ENCODE assay signal across 36 cellular contexts in the genomic region with DNA sequence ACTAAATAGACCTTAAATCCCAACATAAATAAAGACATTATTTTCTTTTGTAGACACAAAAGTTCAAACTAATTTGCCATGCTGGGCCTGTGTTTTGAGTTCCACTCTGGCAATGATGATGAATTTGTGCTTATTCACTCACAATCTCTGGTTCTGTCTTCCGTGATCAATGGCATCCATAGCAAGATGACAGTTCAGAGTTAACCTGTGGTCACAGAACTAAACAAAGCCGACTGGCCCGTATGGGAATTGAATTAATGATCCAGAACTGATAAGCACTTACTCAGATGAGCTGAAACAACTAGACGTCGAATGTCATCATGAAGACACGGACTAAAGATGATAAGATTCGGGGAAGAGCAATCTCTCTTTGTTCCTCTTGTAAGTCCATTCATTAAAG.
"Had no signal": no experiment of that assay in that cellular context is flagged by ENCODE, and none has a peak within 500 bp of the region (broad histone marks: within the 10 kb centered on the region; RNA-seq: fewer than 3 reads in every experiment).

No MANE protein-coding gene starts in this region.

- H3K4me1 Mint-ChIP-seq: activated CD4-positive, alpha-beta memory T cell treated with anti-CD3 and anti-CD28 coated beads, Interleukin-2, amount 10 ng/mL, durations not matched to agents 7 days and 5 days; activated CD4-positive, alpha-beta T cell treated with anti-CD3 and anti-CD28 coated beads for 36 hours; activated CD4-positive, alpha-beta T cell treated with anti-CD3 and anti-CD28 coated beads, Interleukin-2, amount 10 ng/mL, durations not matched to agents 7 days and 5 days; activated CD8-positive, alpha-beta memory T cell treated with anti-CD3 and anti-CD28 coated beads, Interleukin-2, amount 10 ng/mL, durations not matched to agents 7 days and 5 days; activated naive CD8-positive, alpha-beta T cell treated with anti-CD3 and anti-CD28 coated beads for 36 hours; central memory CD8-positive, alpha-beta T cell; WTC11 had no signal

- FAIRE-seq: bronchial epithelial cell had no signal

- H3K27ac Mint-ChIP-seq: activated CD4-positive, alpha-beta memory T cell treated with anti-CD3 and anti-CD28 coated beads, Interleukin-2, amount 10 ng/mL, durations not matched to agents 7 days and 5 days; activated CD4-positive, alpha-beta T cell treated with anti-CD3 and anti-CD28 coated beads for 36 hours; activated CD4-positive, alpha-beta T cell treated with anti-CD3 and anti-CD28 coated beads, Interleukin-2, amount 10 ng/mL, durations not matched to agents 7 days and 5 days; activated CD8-positive, alpha-beta memory T cell treated with anti-CD3 and anti-CD28 coated beads, Interleukin-2, amount 10 ng/mL, durations not matched to agents 7 days and 5 days; activated CD8-positive, alpha-beta T cell treated with anti-CD3 and anti-CD28 coated beads, Interleukin-2, amount 10 ng/mL, durations not matched to agents 7 days and 5 days; activated naive CD4-positive, alpha-beta T cell treated with anti-CD3 and anti-CD28 coated beads for 36 hours; activated naive CD4-positive, alpha-beta T cell treated with anti-CD3 and anti-CD28 coated beads, Interleukin-2, amount 50 U/mL, for 72 hours; activated naive CD8-positive, alpha-beta T cell treated with anti-CD3 and anti-CD28 coated beads for 36 hours; activated T-cell treated with anti-CD3 and anti-CD28 coated beads, Interleukin-2, amount 50 U/mL, for 24 hours; activated T-helper 2 cell treated with anti-CD3 and anti-CD28 coated beads, Interferon-gamma antibody, Interleukin-2, Interleukin-4, amounts not matched to agents 10 μg/mL and 5 μg/mL and 100 μg/mL, durations not matched to agents 14 hours and 24 hours and 36 hours; T-helper 1 cell treated with Interleukin-12 subunit alpha and Interleukin-12 subunit beta and Interleukin-4 antibody, amounts not matched to agents 30 μg/mL and 1 μg/mL, for 36 hours; T-helper 2 cell treated with Interferon-gamma antibody and Interleukin-4, amounts not matched to agents 5 μg/mL and 100 μg/mL, for 36 hours; WTC11 had no signal

- H3K27me3 Mint-ChIP-seq: activated CD4-positive, alpha-beta T cell treated with anti-CD3 and anti-CD28 coated beads for 36 hours; activated CD4-positive, alpha-beta T cell treated with anti-CD3 and anti-CD28 coated beads, Interleukin-2, amount 10 ng/mL, durations not matched to agents 7 days and 5 days; activated CD8-positive, alpha-beta memory T cell treated with anti-CD3 and anti-CD28 coated beads, Interleukin-2, amount 10 ng/mL, durations not matched to agents 7 days and 5 days; activated naive CD8-positive, alpha-beta T cell treated with anti-CD3 and anti-CD28 coated beads for 36 hours; activated T-cell treated with anti-CD3 and anti-CD28 coated beads, Interleukin-2, amount 50 U/mL, for 24 hours; brain; central memory CD8-positive, alpha-beta T cell had no signal

- H3K9me3 ChIP-seq: adrenal gland had no signal

- H3K4me1 ChIP-seq: adrenal gland had no signal

- H3K4me3 Mint-ChIP-seq: activated CD4-positive, alpha-beta memory T cell treated with anti-CD3 and anti-CD28 coated beads, Interleukin-2, amount 10 ng/mL, durations not matched to agents 7 days and 5 days; activated CD4-positive, alpha-beta T cell treated with anti-CD3 and anti-CD28 coated beads for 36 hours; activated CD4-positive, alpha-beta T cell treated with anti-CD3 and anti-CD28 coated beads, Interleukin-2, amount 10 ng/mL, durations not matched to agents 7 days and 5 days; activated CD8-positive, alpha-beta memory T cell treated with anti-CD3 and anti-CD28 coated beads, Interleukin-2, amount 10 ng/mL, durations not matched to agents 7 days and 5 days; activated CD8-positive, alpha-beta T cell treated with anti-CD3 and anti-CD28 coated beads, Interleukin-2, amount 10 ng/mL, durations not matched to agents 7 days and 5 days; activated naive CD4-positive, alpha-beta T cell treated with anti-CD3 and anti-CD28 coated beads for 36 hours; activated naive CD8-positive, alpha-beta T cell treated with anti-CD3 and anti-CD28 coated beads for 36 hours; activated T-cell treated with anti-CD3 and anti-CD28 coated beads, Interleukin-2, amount 50 U/mL, for 24 hours; brain; central memory CD8-positive, alpha-beta T cell; T-helper 1 cell treated with Interleukin-12 subunit alpha and Interleukin-12 subunit beta and Interleukin-4 antibody, amounts not matched to agents 30 μg/mL and 1 μg/mL, for 36 hours; T-helper 2 cell treated with Interferon-gamma antibody and Interleukin-4, amounts not matched to agents 5 μg/mL and 100 μg/mL, for 36 hours; WTC11 had no signal

- H3K36me3 Mint-ChIP-seq: activated CD8-positive, alpha-beta memory T cell treated with anti-CD3 and anti-CD28 coated beads, Interleukin-2, amount 10 ng/mL, durations not matched to agents 7 days and 5 days; activated naive CD4-positive, alpha-beta T cell treated with anti-CD3 and anti-CD28 coated beads, Interleukin-2, amount 50 U/mL, for 72 hours; activated naive CD8-positive, alpha-beta T cell treated with anti-CD3 and anti-CD28 coated beads for 36 hours; brain; WTC11 had no signal

- H3K36me3 ChIP-seq: adrenal gland, cardiac muscle cell, WERI-Rb-1 had no signal

- H3K4me3 ChIP-seq: adrenal gland, cardiac muscle cell had no signal

- H3K27me3 ChIP-seq: adrenal gland, cardiac muscle cell had no signal

- ATAC-seq: activated CD4-positive, alpha-beta T cell treated with anti-CD3 and anti-CD28 coated beads for 36 hours; activated CD4-positive, CD25-positive, alpha-beta regulatory T cell treated with anti-CD3 and anti-CD28 coated beads, Interleukin-2, amount 50 U/mL, for 24 hours; activated CD8-positive, alpha-beta memory T cell treated with anti-CD3 and anti-CD28 coated beads, Interleukin-2, amount 10 ng/mL, durations not matched to agents 7 days and 5 days; activated CD8-positive, alpha-beta T cell treated with anti-CD3 and anti-CD28 coated beads, Interleukin-2, amount 10 ng/mL, durations not matched to agents 7 days and 5 days; activated naive CD4-positive, alpha-beta T cell treated with anti-CD3 and anti-CD28 coated beads, Interleukin-2, amount 50 U/mL, for 72 hours; WTC11 had no signal

- DNase-seq: activated CD4-positive, alpha-beta memory T cell treated with anti-CD3 and anti-CD28 coated beads, Interleukin-2, amount 10 ng/mL, durations not matched to agents 7 days and 5 days; activated CD4-positive, alpha-beta T cell treated with anti-CD3 and anti-CD28 coated beads for 1 hour; activated CD4-positive, alpha-beta T cell treated with anti-CD3 and anti-CD28 coated beads for 36 hours; activated CD4-positive, alpha-beta T cell treated with anti-CD3 and anti-CD28 coated beads for 48 hours; activated CD4-positive, alpha-beta T cell treated with anti-CD3 and anti-CD28 coated beads, Interleukin-2, amount 10 ng/mL, durations not matched to agents 7 days and 5 days; activated CD4-positive, alpha-beta T cell treated with anti-CD3 and anti-CD28 coated beads, Interleukin-2, amount 50 U/mL, for 48 hours; activated CD4-positive, CD25-positive, alpha-beta regulatory T cell; activated CD8-positive, alpha-beta memory T cell treated with anti-CD3 and anti-CD28 coated beads for 24 hours; activated CD8-positive, alpha-beta memory T cell treated with anti-CD3 and anti-CD28 coated beads, Interleukin-2, amount 10 ng/mL, durations not matched to agents 7 days and 5 days; activated CD8-positive, alpha-beta memory T cell treated with anti-CD3 and anti-CD28 coated beads, Interleukin-2, amount 50 U/mL, for 48 hours; activated CD8-positive, alpha-beta T cell treated with anti-CD3 and anti-CD28 coated beads, Interleukin-2, amount 10 ng/mL, durations not matched to agents 7 days and 5 days; activated effector memory CD4-positive, alpha-beta T cell treated with Interleukin-2 at 50 U/mL for 16 hours; activated gamma-delta T cell; activated naive CD4-positive, alpha-beta T cell treated with anti-CD3 and anti-CD28 coated beads for 36 hours; activated naive CD4-positive, alpha-beta T cell treated with anti-CD3 and anti-CD28 coated beads, Interleukin-2, amount 50 U/mL, for 16 hours; activated naive CD8-positive, alpha-beta T cell treated with anti-CD3 and anti-CD28 coated beads for 36 hours; activated T-cell treated with anti-CD3 and anti-CD28 coated beads, Interleukin-2, amount 50 U/mL, for 24 hours; activated T-cell treated with anti-CD3 and anti-CD28 coated beads, Interleukin-2, amount 50 U/mL, for 48 hours; adrenal gland; amniotic stem cell; aorta; caudate nucleus; cerebellar nuclear complex; T-helper 2 cell; T-helper 9 cell; WERI-Rb-1 had no signal

- H3K27ac ChIP-seq: adrenal gland, cardiac muscle cell, WERI-Rb-1 had no signal

- H3K9me3 Mint-ChIP-seq: activated CD4-positive, alpha-beta memory T cell treated with anti-CD3 and anti-CD28 coated beads, Interleukin-2, amount 10 ng/mL, durations not matched to agents 7 days and 5 days; activated CD4-positive, alpha-beta T cell treated with anti-CD3 and anti-CD28 coated beads, Interleukin-2, amount 10 ng/mL, durations not matched to agents 7 days and 5 days; activated naive CD8-positive, alpha-beta T cell treated with anti-CD3 and anti-CD28 coated beads for 36 hours; activated T-cell treated with anti-CD3 and anti-CD28 coated beads, Interleukin-2, amount 50 U/mL, for 24 hours; activated T-helper 2 cell treated with anti-CD3 and anti-CD28 coated beads, Interferon-gamma antibody, Interleukin-2, Interleukin-4, amounts not matched to agents 10 μg/mL and 5 μg/mL and 100 μg/mL, durations not matched to agents 14 hours and 24 hours and 36 hours; central memory CD8-positive, alpha-beta T cell; T-helper 1 cell treated with Interleukin-12 subunit alpha and Interleukin-12 subunit beta and Interleukin-4 antibody, amounts not matched to agents 30 μg/mL and 1 μg/mL, for 36 hours; T-helper 2 cell treated with Interferon-gamma antibody and Interleukin-4, amounts not matched to agents 5 μg/mL and 100 μg/mL, for 36 hours; WTC11 had no signal
